13 cellular contexts compared by ENCODE assay signal in genomic region chr12:65525501-65526141, GRCh38.
DNase-seq lines count a peak whose midpoint lies in the region; ATAC-seq, FAIRE-seq and TF ChIP-seq lines count a peak whose summit lies in the region.
"Had no signal": no experiment of that assay in that cellular context is flagged by ENCODE, and none has a peak within 500 bp of the region (broad histone marks: within the 10 kb centered on the region; RNA-seq: fewer than 3 reads in every experiment).

No MANE protein-coding gene starts in this region.

- H3K27me3 ChIP-seq in bronchial epithelial cell (ENCODE audit: control insufficient read depth, insufficient read depth, low read length): no peaks in the 10 kb centered on the region
- H3K27me3 ChIP-seq in CD8-positive, alpha-beta T cell (ENCODE audit: insufficient read depth, low read length): no peaks in the 10 kb centered on the region

- H3K4me3 Mint-ChIP-seq in CD8-positive, alpha-beta T cell: no peak overlapping the region

- no peaks in the 10 kb centered on the region for H3K4me1 ChIP-seq in CD8-positive, alpha-beta T cell (ENCODE audit: insufficient read depth, low read length)
- H3K4me1 ChIP-seq: left ventricle myocardium inferior had no signal

- CTCF ChIA-PET in CD8-positive, alpha-beta T cell (lab: Charles Lee): no interaction called here

- TF ChIP-seq CTCF in bronchial epithelial cell (IDR thresholded peaks at IDR 0.05; ENCODE audit: insufficient read depth, low read length, severe bottlenecking): no peak
- TF ChIP-seq CTCF in CD8-positive, alpha-beta T cell (IDR thresholded peaks at IDR 0.05): no peak

- no peaks in the 10 kb centered on the region for H3K9me3 Mint-ChIP-seq in CD8-positive, alpha-beta T cell

- POLR2A ChIA-PET in CD8-positive, alpha-beta T cell (lab: Charles Lee): no interaction called here

- no peak for ATAC-seq in CD8-positive, alpha-beta T cell

- H3K27ac ChIP-seq in CD8-positive, alpha-beta T cell (ENCODE audit: low read depth, low read length): no peak overlapping the region
- H3K27ac ChIP-seq: left ventricle myocardium inferior had no signal

- FAIRE-seq in bronchial epithelial cell (lab: Jason Lieb, UNC): peak; percentile 86

- DNase-seq in Daoy (ENCODE audit: low read depth) (peak; percentile 72), HS-27A (ENCODE audit: low read depth) (peak; percentile 91), bronchial epithelial cell (ENCODE audit: low read depth) (peak; percentile 33), kidney tubule cell (ENCODE audit: low spot score) (peak; percentile 86), GDM1 (lab: John Stamatoyannopoulos, UW) (no peak), putamen (ENCODE audit: low spot score) (no peak), NCI-H2196 treated with DMSO at 0.1 percent for 48 hours (lab: John Stamatoyannopoulos, UW; ENCODE audit: unreplicated experiment) (no peak)
- DNase-seq in CD8-positive, alpha-beta T cell: no peak
- DNase-seq: activated naive CD4-positive, alpha-beta T cell treated with Interleukin-2 at 50 U/mL for 16 hours; hippocampal formation; left ventricle myocardium inferior; NCI-H446 treated with DMSO at 0.1 percent for 48 hours; SW 1271 had no signal

- no peaks in the 10 kb centered on the region for H3K36me3 Mint-ChIP-seq in CD8-positive, alpha-beta T cell

- H3K36me3 ChIP-seq in bronchial epithelial cell (ENCODE audit: control insufficient read depth, insufficient read depth, low read length): no peaks in the 10 kb centered on the region
- no peaks in the 10 kb centered on the region for H3K36me3 ChIP-seq in CD8-positive, alpha-beta T cell (ENCODE audit: insufficient read depth, low read length)
- H3K36me3 ChIP-seq: left ventricle myocardium inferior had no signal

- no peaks in the 10 kb centered on the region for H3K27me3 Mint-ChIP-seq in CD8-positive, alpha-beta T cell (ENCODE audit: low read depth)

- intact Hi-C loops in CD8-positive, alpha-beta T cell (cut with DNase I, micrococcal nuclease): no loop called here

- H3K4me3 ChIP-seq in bronchial epithelial cell (ENCODE audit: low read depth, low read length): no peak overlapping the region
- no peak overlapping the region for H3K4me3 ChIP-seq in CD8-positive, alpha-beta T cell (ENCODE audit: low read depth, low read length)
- H3K4me3 ChIP-seq: left ventricle myocardium inferior had no signal

- H3K27ac Mint-ChIP-seq in CD8-positive, alpha-beta T cell: no peak overlapping the region

- H3K4me1 Mint-ChIP-seq in CD8-positive, alpha-beta T cell (ENCODE audit: low read depth): no peaks in the 10 kb centered on the region

- no peaks in the 10 kb centered on the region for H3K9me3 ChIP-seq in CD8-positive, alpha-beta T cell (ENCODE audit: low read length)

Comparison
In these comparisons a context has a peak if more than half of its experiments do, and no peak if none do; other contexts are left out.
1. DNase-seq: peak in Daoy (single experiment), HS-27A (single experiment), bronchial epithelial cell (single experiment) and kidney tubule cell (single experiment); none in CD8-positive, alpha-beta T cell (0 of 7), GDM1 (single experiment), putamen (single experiment) and NCI-H2196 treated with DMSO at 0.1 percent for 48 hours (single experiment).